Comparison of ENCODE assay signal across 8 cellular contexts in genomic region chr17:34981538-34982241, GRCh38. TPM values are rescaled to one million over a fixed set of nuclear protein-coding genes. Genes with fewer than 3 reads are reported as not detected.
DNase-seq lines count a peak whose midpoint lies in the region; ATAC-seq, FAIRE-seq and TF ChIP-seq lines count a peak whose summit lies in the region.

No MANE protein-coding gene starts in this region.

- H3K4me3 Mint-ChIP-seq in Calu3 (ENCODE audit: low read depth, unreplicated experiment), result peak overlapping the region; percentile 87
- peak overlapping the region; percentile 93 for H3K4me3 Mint-ChIP-seq in type B pancreatic cell

- no peak for TF ChIP-seq POLR2A in HepG2 (IDR thresholded peaks at IDR 0.05; ENCODE audit: insufficient read depth in 1 of 2, low read depth in 2 of 2, low read length in 2 of 2)

- H3K27me3 ChIP-seq in KMS-11 (ENCODE audit: insufficient read depth, low read depth) (no peaks in the 10 kb centered on the region), ascending aorta (no peaks in the 10 kb centered on the region), HepG2 (ENCODE audit: control insufficient read depth in 1 of 2, insufficient read depth in 2 of 2, low read length in 2 of 2) (no peaks in the 10 kb centered on the region)

- H4K20me1 ChIP-seq in KMS-11 (ENCODE audit: insufficient read depth), result no peaks in the 10 kb centered on the region
- H4K20me1 ChIP-seq in HepG2 (ENCODE audit: insufficient read depth, low read length), result no peaks in the 10 kb centered on the region; the same call in 1 of the 2 replicates

- peaks cover 19% of the 10 kb centered on the region for H3K4me1 ChIP-seq in KMS-11 (ENCODE audit: low read depth, poor library complexity, severe bottlenecking)
- peaks cover 0 to 22% of the 10 kb centered on the region in 2 donors for H3K4me1 ChIP-seq in ascending aorta
- peaks cover 44% of the 10 kb centered on the region for H3K4me1 ChIP-seq in HepG2 (ENCODE audit: insufficient read depth, low read length)

- 71% methylated on average over 8 of the region's 8 CpGs for WGBS in HepG2 (ENCODE audit: low lambda C conversion rate)

- peak overlapping the region; percentile 85 for H3K4me2 ChIP-seq in KMS-11
- peak overlapping the region; percentile 85 for H3K4me2 ChIP-seq in HepG2 (ENCODE audit: low read depth, low read length)

- H3K36me3 Mint-ChIP-seq in Calu3 (ENCODE audit: insufficient read depth, unreplicated experiment), result peaks cover 19% of the 10 kb centered on the region
- H3K36me3 Mint-ChIP-seq in type B pancreatic cell, result peaks cover 24% of the 10 kb centered on the region

- ATAC-seq in HepG2, result no peak
- ATAC-seq in activated CD4-positive, CD25-positive, alpha-beta regulatory T cell treated with anti-CD3 and anti-CD28 coated beads, Interleukin-2, amount 50 U/mL, for 24 hours, result no peak
- ATAC-seq in GM19467 (IDR thresholded peaks at IDR 0.05; ENCODE audit: unreplicated experiment), result no peak
- no peak for ATAC-seq in HG03460 (IDR thresholded peaks at IDR 0.05; ENCODE audit: unreplicated experiment)

- no TSS peak for BruUV-seq in Calu3 (replicated peaks; lab: Mats Ljungman, UMichigan)
- BruUV-seq in HepG2 (replicated peaks; lab: Mats Ljungman, UMichigan), result no TSS peak

- intact Hi-C loops in Calu3 (cut with micrococcal nuclease; ENCODE audit: unreplicated experiment) (loop anchor here (2.0 kb wide), 2 partner anchors 439 to 561 kb away; no protein-coding TSS in a partner anchor), ascending aorta (cut with DNase I) (loop anchor here (5.0 to 10.0 kb wide), 2 partner anchors 593 to 826 kb away; partner anchors contain the start of genes PEX12 and TAF15), HepG2 (cut with micrococcal nuclease; ENCODE audit: unreplicated experiment) (loop anchor here (2.0 kb wide), 1 partner anchor 21 kb away; the partner anchor contains the start of genes CCT6B and ZNF830)

- in situ Hi-C loops in HepG2 (cut with HindIII; ENCODE audit: extremely low pct_ligation_motif_present, low pct_unique_long_range_greater_than_20kb), result no loop called here

- H3K27me3 Mint-ChIP-seq in Calu3 (ENCODE audit: unreplicated experiment), result no peaks in the 10 kb centered on the region
- H3K27me3 Mint-ChIP-seq in type B pancreatic cell, result no peaks in the 10 kb centered on the region

- peak overlapping the region; percentile 95 for H3K27ac Mint-ChIP-seq in Calu3 (ENCODE audit: unreplicated experiment)
- H3K27ac Mint-ChIP-seq in type B pancreatic cell, result peak overlapping the region; percentile 97

- no peaks in the 10 kb centered on the region for H3K36me3 ChIP-seq in KMS-11 (ENCODE audit: insufficient read depth)
- H3K36me3 ChIP-seq in ascending aorta, result peaks cover 11 to 16% of the 10 kb centered on the region in 2 donors
- H3K36me3 ChIP-seq in HepG2 (replicated peaks in 1 of 2; ENCODE audit: control insufficient read depth in 1 of 2, insufficient read depth in 2 of 2, low read length in 2 of 2), result peaks cover 2 to 22% of the 10 kb centered on the region in 2 experiments; a peak in 4 of 5 replicates

- H3K4me1 Mint-ChIP-seq in Calu3 (ENCODE audit: low read depth, unreplicated experiment) (peaks cover 12% of the 10 kb centered on the region), type B pancreatic cell (ENCODE audit: unreplicated experiment) (peaks cover 36% of the 10 kb centered on the region)

- TF ChIP-seq CTCF in Calu3 (IDR thresholded peaks at IDR 0.05; ENCODE audit: unreplicated experiment), result no peak
- TF ChIP-seq CTCF in KMS-11 (conservative IDR thresholded peaks at IDR 0.05; ENCODE audit: low read depth, low read length), result no peak
- no peak for TF ChIP-seq CTCF in ascending aorta (IDR thresholded peaks at IDR 0.05)
- TF ChIP-seq CTCF in HepG2 (CRISPR knock-in tag; IDR thresholded peaks at IDR 0.05), result no peak
- no peak for TF ChIP-seq CTCF in type B pancreatic cell (conservative IDR thresholded peaks at IDR 0.05)

- no peak for FAIRE-seq in HepG2 (lab: Jason Lieb, UNC)

- H3K4me3 ChIP-seq in KMS-11 (IDR thresholded peaks at IDR 0.05; ENCODE audit: insufficient read depth, low read depth, low read length) (no peak overlapping the region), ascending aorta (peak overlapping the region; percentile 96 to 97), HepG2 (replicated peaks in 1 of 3; ENCODE audit: insufficient read depth in 1 of 3, low read depth in 2 of 3, low read length in 3 of 3) (peak overlapping the region; percentile 73 to 87 (median 86))

- 0 out of 2 replicates have a peak overlapping the region, but pooled peaks have one; percentile 15 for H2AFZ ChIP-seq in KMS-11 (ENCODE audit: low read depth)
- no peak overlapping the region for H2AFZ ChIP-seq in HepG2 (ENCODE audit: low read length)

- peaks cover 26% of the 10 kb centered on the region for H3K79me2 ChIP-seq in KMS-11 (ENCODE audit: insufficient read depth, low read depth)
- H3K79me2 ChIP-seq in HepG2 (ENCODE audit: insufficient read depth, low read length), result peaks cover 32% of the 10 kb centered on the region

- H3K9me3 Mint-ChIP-seq in Calu3 (ENCODE audit: low read depth, unreplicated experiment) (no peaks in the 10 kb centered on the region), type B pancreatic cell (no peaks in the 10 kb centered on the region)

- peak overlapping the region; percentile 97 for H3K9ac ChIP-seq in KMS-11
- H3K9ac ChIP-seq in HepG2 (ENCODE audit: insufficient read depth, low read depth, low read length), result peak overlapping the region; percentile 99

- CTCF ChIA-PET in Calu3 (lab: Charles Lee) (interaction anchor here (0.8 to 2.9 kb wide), 6 partner anchors 28 to 562 kb away, joined by 3 to 9 read pairs (median 6); partner anchors contain the start of gene RFFL), HepG2 (lab: Yijun Ruan, JAX; ENCODE audit: low intra/inter-chr PET ratio, low total read pairs) (no interaction called here)

- H3K9me3 ChIP-seq in ascending aorta (no peaks in the 10 kb centered on the region), HepG2 (ENCODE audit: low read length) (no peaks in the 10 kb centered on the region)

- TF ChIP-seq RAD21 in HepG2 (CRISPR knock-in tag; IDR thresholded peaks at IDR 0.05), result no peak

- TF ChIP-seq EP300 in HepG2 (IDR thresholded peaks at IDR 0.05; ENCODE audit: low read depth in 2 of 2, low read length in 2 of 2) (no peak), HepG2 (CRISPR knock-in tag; IDR thresholded peaks at IDR 0.05; ENCODE audit: borderline replicate concordance) (no peak)

- H3K27ac ChIP-seq in KMS-11 (peak overlapping the region; percentile 98), ascending aorta (peak overlapping the region; percentile 99 to 100), HepG2 (ENCODE audit: extremely low read length, insufficient read depth, low read length) (peak overlapping the region; percentile 98)

- POLR2A ChIA-PET in HepG2 (lab: Yijun Ruan, JAX), result interaction anchor here (1.2 to 3.2 kb wide), 7 partner anchors 20 to 147 kb away, joined by 3 to 14 read pairs (median 5); partner anchors contain the start of genes CCT6B, RFFL and ZNF830

- DNase-seq in Calu3, result no peak
- no peak for DNase-seq in ascending aorta (ENCODE audit: low spot score in 2 of 2)
- DNase-seq in HepG2 (ENCODE audit: low spot score), result no peak
- no peak for DNase-seq in type B pancreatic cell (ENCODE audit: extremely low spot score, unreplicated experiment)

RNA-seq across cellular contexts. Expression of gene LIG3, which starts 1.4 kb away (rescaled TPM):
- 25.8 and 30.0 TPM in 2 replicates for total RNA-seq in Calu3 (2022)
- total RNA-seq in ascending aorta, result 24.5 TPM
- total RNA-seq in HepG2 (2016; rRNA removed; fragmentation: Illumina TruSeq; extraction: Trizol), result 34.5 and 36.2 TPM in 2 replicates
- total RNA-seq in HepG2 (2016; cell fraction: cytosol; rRNA removed; fragmentation: Illumina TruSeq; extraction: Trizol; ENCODE audit: low read depth), result 10.9 and 13.1 TPM in 2 replicates
- 31.5 and 37.3 TPM in 2 replicates for total RNA-seq in HepG2 (2016; cell fraction: insoluble cytoplasmic fraction; rRNA removed; fragmentation: Illumina TruSeq; extraction: Trizol)
- total RNA-seq in HepG2 (2016; cell fraction: membrane; rRNA removed; fragmentation: Illumina TruSeq; extraction: Trizol), result 11.5 and 12.7 TPM in 2 replicates
- 48.1 and 52.8 TPM in 2 replicates for total RNA-seq in HepG2 (2016; cell fraction: nucleus; rRNA removed; fragmentation: Illumina TruSeq; extraction: Trizol)
- polyA plus RNA-seq in HepG2 (2011; rRNA removed), result 23.7 and 34.4 TPM in 2 replicates
- polyA plus RNA-seq in HepG2 (2011; cell fraction: cytosol; rRNA removed), result 23.0 and 25.2 TPM in 2 replicates
- 59.1 and 70.4 TPM in 2 replicates for polyA plus RNA-seq in HepG2 (2011; cell fraction: nucleus; rRNA removed)
- 15.1 and 16.4 TPM in 2 replicates for polyA plus RNA-seq in HepG2 (2012)
- polyA plus RNA-seq in HepG2 (2016; cell fraction: cytosol; fragmentation: Illumina TruSeq; extraction: Trizol; ENCODE audit: low read depth), result 1.9 and 3.1 TPM in 2 replicates
- 29.2 and 30.6 TPM in 2 replicates for polyA plus RNA-seq in HepG2 (2016; cell fraction: insoluble cytoplasmic fraction; fragmentation: Illumina TruSeq; extraction: Trizol; ENCODE audit: low read depth)
- polyA plus RNA-seq in HepG2 (2016; cell fraction: membrane; fragmentation: Illumina TruSeq; extraction: Trizol; ENCODE audit: low read depth), result 4.0 and 4.9 TPM in 2 replicates
- 33.0 and 38.6 TPM in 2 replicates for polyA plus RNA-seq in HepG2 (2016; cell fraction: nucleus; fragmentation: Illumina TruSeq; extraction: Trizol; ENCODE audit: insufficient read depth, low read depth)
- polyA minus RNA-seq in HepG2 (2011; rRNA and poly(A)+ RNA removed; ENCODE audit: low replicate concordance), result 99.8 and 102 TPM in 2 replicates
- 35.2 and 41.3 TPM in 2 replicates for polyA minus RNA-seq in HepG2 (2011; cell fraction: cytosol; rRNA and poly(A)+ RNA removed)
- 104 and 116 TPM in 2 replicates for polyA minus RNA-seq in HepG2 (2011; cell fraction: nucleus; rRNA and poly(A)+ RNA removed)
- 52.6 and 73.0 TPM in 2 replicates for total RNA-seq in type B pancreatic cell (ENCODE audit: low replicate concordance)

RNA-seq across cellular contexts. Expression of gene ZNF830, which starts 20.4 kb away (rescaled TPM):
- total RNA-seq in Calu3 (2022), result 14.6 and 18.9 TPM in 2 replicates
- total RNA-seq in ascending aorta, result 1.9 TPM
- 18.9 and 19.0 TPM in 2 replicates for total RNA-seq in HepG2 (2016; rRNA removed; fragmentation: Illumina TruSeq; extraction: Trizol)
- 3.5 and 3.9 TPM in 2 replicates for total RNA-seq in HepG2 (2016; cell fraction: cytosol; rRNA removed; fragmentation: Illumina TruSeq; extraction: Trizol; ENCODE audit: low read depth)
- total RNA-seq in HepG2 (2016; cell fraction: insoluble cytoplasmic fraction; rRNA removed; fragmentation: Illumina TruSeq; extraction: Trizol), result 17.2 and 18.6 TPM in 2 replicates
- total RNA-seq in HepG2 (2016; cell fraction: membrane; rRNA removed; fragmentation: Illumina TruSeq; extraction: Trizol), result 5.8 and 7.2 TPM in 2 replicates
- 18.9 and 21.8 TPM in 2 replicates for total RNA-seq in HepG2 (2016; cell fraction: nucleus; rRNA removed; fragmentation: Illumina TruSeq; extraction: Trizol)
- 4.7 and 6.1 TPM in 2 replicates for polyA plus RNA-seq in HepG2 (2011; rRNA removed)
- 3.6 and 4.0 TPM in 2 replicates for polyA plus RNA-seq in HepG2 (2011; cell fraction: cytosol; rRNA removed)
- polyA plus RNA-seq in HepG2 (2011; cell fraction: nucleus; rRNA removed), result 4.6 and 5.1 TPM in 2 replicates
- 6.4 and 12.1 TPM in 2 replicates for polyA plus RNA-seq in HepG2 (2012)
- polyA plus RNA-seq in HepG2 (2016; cell fraction: cytosol; fragmentation: Illumina TruSeq; extraction: Trizol; ENCODE audit: low read depth), result 0.97 and 1.7 TPM in 2 replicates
- polyA plus RNA-seq in HepG2 (2016; cell fraction: insoluble cytoplasmic fraction; fragmentation: Illumina TruSeq; extraction: Trizol; ENCODE audit: low read depth), result 18.0 and 20.9 TPM in 2 replicates
- 2.2 and 2.7 TPM in 2 replicates for polyA plus RNA-seq in HepG2 (2016; cell fraction: membrane; fragmentation: Illumina TruSeq; extraction: Trizol; ENCODE audit: low read depth)
- 10.6 and 15.1 TPM in 2 replicates for polyA plus RNA-seq in HepG2 (2016; cell fraction: nucleus; fragmentation: Illumina TruSeq; extraction: Trizol; ENCODE audit: insufficient read depth, low read depth)
- 2.3 and 3.0 TPM in 2 replicates for polyA minus RNA-seq in HepG2 (2011; rRNA and poly(A)+ RNA removed; ENCODE audit: low replicate concordance)
- polyA minus RNA-seq in HepG2 (2011; cell fraction: cytosol; rRNA and poly(A)+ RNA removed), result 3.2 and 4.0 TPM in 2 replicates
- polyA minus RNA-seq in HepG2 (2011; cell fraction: nucleus; rRNA and poly(A)+ RNA removed), result 29.1 and 30.5 TPM in 2 replicates
- 21.9 and 22.8 TPM in 2 replicates for total RNA-seq in type B pancreatic cell (ENCODE audit: low replicate concordance)

RNA-seq across cellular contexts. Expression of gene CCT6B, which starts 20.4 kb away (rescaled TPM):
- total RNA-seq in Calu3 (2022), result 0.52 and 2.2 TPM in 2 replicates
- not detected for total RNA-seq in ascending aorta
- 1.1 and 1.4 TPM in 2 replicates for total RNA-seq in HepG2 (2016; rRNA removed; fragmentation: Illumina TruSeq; extraction: Trizol)
- 1.2 and 1.5 TPM in 2 replicates for total RNA-seq in HepG2 (2016; cell fraction: cytosol; rRNA removed; fragmentation: Illumina TruSeq; extraction: Trizol; ENCODE audit: low read depth)
- total RNA-seq in HepG2 (2016; cell fraction: insoluble cytoplasmic fraction; rRNA removed; fragmentation: Illumina TruSeq; extraction: Trizol), result 1.1 and 1.6 TPM in 2 replicates
- total RNA-seq in HepG2 (2016; cell fraction: membrane; rRNA removed; fragmentation: Illumina TruSeq; extraction: Trizol), result 0.90 and 1.1 TPM in 2 replicates
- total RNA-seq in HepG2 (2016; cell fraction: nucleus; rRNA removed; fragmentation: Illumina TruSeq; extraction: Trizol), result 1.1 and 1.2 TPM in 2 replicates
- 0.41 and 0.46 TPM in 2 replicates for polyA plus RNA-seq in HepG2 (2011; rRNA removed)
- 0.19 and 0.29 TPM in 2 replicates for polyA plus RNA-seq in HepG2 (2011; cell fraction: cytosol; rRNA removed)
- 0.31 and 0.64 TPM in 2 replicates for polyA plus RNA-seq in HepG2 (2011; cell fraction: nucleus; rRNA removed)
- polyA plus RNA-seq in HepG2 (2012), result 0.52 and 1.4 TPM in 2 replicates
- polyA plus RNA-seq in HepG2 (2016; cell fraction: cytosol; fragmentation: Illumina TruSeq; extraction: Trizol; ENCODE audit: low read depth), result 0.50 and 0.62 TPM in 2 replicates
- polyA plus RNA-seq in HepG2 (2016; cell fraction: insoluble cytoplasmic fraction; fragmentation: Illumina TruSeq; extraction: Trizol; ENCODE audit: low read depth), result 1.4 and 1.8 TPM in 2 replicates
- polyA plus RNA-seq in HepG2 (2016; cell fraction: membrane; fragmentation: Illumina TruSeq; extraction: Trizol; ENCODE audit: low read depth), result 0.81 and 0.93 TPM in 2 replicates
- polyA plus RNA-seq in HepG2 (2016; cell fraction: nucleus; fragmentation: Illumina TruSeq; extraction: Trizol; ENCODE audit: insufficient read depth, low read depth), result 0.77 and 0.94 TPM in 2 replicates
- polyA minus RNA-seq in HepG2 (2011; rRNA and poly(A)+ RNA removed; ENCODE audit: low replicate concordance), result 0.23 and 0.42 TPM in 2 replicates
- 0.35 and 1.6 TPM in 2 replicates for polyA minus RNA-seq in HepG2 (2011; cell fraction: cytosol; rRNA and poly(A)+ RNA removed)
- 0.90 and 1.2 TPM in 2 replicates for polyA minus RNA-seq in HepG2 (2011; cell fraction: nucleus; rRNA and poly(A)+ RNA removed)
- 1.5 and 1.8 TPM in 2 replicates for total RNA-seq in type B pancreatic cell (ENCODE audit: low replicate concordance)
